9 cellular contexts compared by ENCODE assay signal in the genomic region with DNA sequence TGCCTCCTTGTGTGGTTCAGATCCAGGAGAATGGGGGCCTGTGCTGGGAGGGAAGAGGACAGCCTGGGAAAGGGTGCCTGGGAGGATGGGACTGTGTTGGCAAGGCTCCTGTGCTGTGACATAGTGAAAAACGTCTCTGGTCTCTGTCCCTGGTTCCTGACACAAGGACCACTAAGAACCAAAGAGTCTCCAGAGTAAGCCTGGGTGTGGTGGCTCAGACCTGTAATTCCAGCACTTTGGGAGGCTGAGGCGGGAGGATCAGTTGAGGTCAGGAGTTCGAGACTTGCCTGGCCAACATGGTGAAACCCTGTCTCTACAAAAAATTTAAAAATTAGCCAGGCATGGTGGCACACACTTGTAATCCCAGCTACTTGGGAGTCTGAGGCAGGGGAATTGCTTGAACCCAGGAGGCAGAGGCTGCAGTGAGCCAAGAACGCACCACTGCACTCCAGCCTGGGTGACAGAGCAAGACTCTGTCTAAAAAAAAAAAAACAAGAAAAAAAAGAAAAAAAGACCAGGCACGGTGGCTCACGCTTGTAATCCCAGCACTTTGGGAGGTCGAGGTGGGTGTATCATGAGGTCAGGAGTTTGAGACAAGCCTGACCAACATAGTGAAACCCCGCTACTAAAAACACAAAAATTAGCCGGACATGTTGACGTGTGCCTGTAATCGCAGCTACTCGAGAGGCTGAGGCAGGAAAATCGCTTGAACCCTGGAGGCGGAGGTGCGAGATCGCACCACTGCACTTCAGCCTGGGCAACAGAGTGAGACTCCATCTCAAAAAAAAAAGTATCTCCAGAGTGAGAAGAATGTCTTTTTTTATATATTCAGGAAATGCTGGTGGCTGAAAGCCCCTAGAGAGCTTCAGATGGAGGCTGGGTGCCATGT. TPM values are rescaled to one million over a fixed set of nuclear protein-coding genes. Genes with fewer than 3 reads are reported as not detected.
A peak's percentile ranks its signal among the peaks of the same experiment; 100 is the strongest.
DNase-seq lines count a peak whose midpoint lies in the region; ATAC-seq and TF ChIP-seq lines count a peak whose summit lies in the region.
"Not testable (repeated sequence)": the region's sequence is repeated elsewhere in the genome, so short reads cannot be mapped to it uniquely, and the experiment has no call there.
"Had no signal": no experiment of that assay in that cellular context is flagged by ENCODE, and none has a peak within 500 bp of the region (broad histone marks: within the 10 kb centered on the region; RNA-seq: fewer than 3 reads in every experiment).

No MANE protein-coding gene starts in this region.

- H3K79me2 ChIP-seq in DOHH2 (ENCODE audit: control insufficient read depth, low read length): peaks cover 45% of the 10 kb centered on the region

- TF ChIP-seq POLR2A in Peyer's patch (IDR thresholded peaks at IDR 0.05); vagina (IDR thresholded peaks at IDR 0.05): not testable (repeated sequence)

- H3K9me2 ChIP-seq in DOHH2 (replicated peaks; ENCODE audit: control insufficient read depth, low read length): not testable (repeated sequence)

- H3K4me2 ChIP-seq in DOHH2 (ENCODE audit: low read length): peak overlapping the region; percentile 98

- H3K9me3 Mint-ChIP-seq in activated T-helper 17 cell treated with anti-CD3 and anti-CD28 coated beads, Interleukin-2, amount 50 U/mL, for 72 hours; nephron; stimulated activated memory B cell treated with anti-CD40 and anti-IgM and Interleukin-4, amounts not matched to agents 10 μg/mL and 1 μg/mL and 100 μg/mL, for 72 hours: not testable (repeated sequence)

- peaks cover 11% of the 10 kb centered on the region; the same call in 1 of the 2 replicates for H4K20me1 ChIP-seq in DOHH2 (ENCODE audit: control insufficient read depth, insufficient read depth, low read depth, low read length)

- H3K27ac ChIP-seq in DOHH2 (ENCODE audit: low read depth, low read length) (peak overlapping the region; percentile 98), Peyer's patch (peak overlapping the region; percentile 85 to 97 (median 94)), cingulate gyrus (ENCODE audit: low read depth, low read length) (peak overlapping the region; percentile 78), vagina (peak overlapping the region; percentile 78)
- H3K27ac ChIP-seq in iPS-18a (ENCODE audit: low read length): not testable (repeated sequence)

- peaks cover 63% of the 10 kb centered on the region for H3K4me1 ChIP-seq in DOHH2 (ENCODE audit: control insufficient read depth, low read length)
- H3K4me1 ChIP-seq in Peyer's patch: peaks cover 0 to 24% (median 10%) of the 10 kb centered on the region in 4 donors
- H3K4me1 ChIP-seq in iPS-18a (ENCODE audit: control insufficient read depth, low read depth, low read length): peaks cover 20% of the 10 kb centered on the region
- H3K4me1 ChIP-seq in vagina: peaks cover 15% of the 10 kb centered on the region

- not testable (repeated sequence) for ATAC-seq in activated T-helper 17 cell treated with anti-CD3 and anti-CD28 coated beads, Interleukin-2, amount 50 U/mL, for 72 hours (replicated peaks); stimulated activated memory B cell treated with anti-CD40 and anti-IgM and Interleukin-4, amounts not matched to agents 10 μg/mL and 1 μg/mL and 100 μg/mL, for 72 hours

- H3K36me3 Mint-ChIP-seq in activated T-helper 17 cell treated with anti-CD3 and anti-CD28 coated beads, Interleukin-2, amount 50 U/mL, for 72 hours (ENCODE audit: low read depth): peaks cover 21% of the 10 kb centered on the region
- not testable (repeated sequence) for H3K36me3 Mint-ChIP-seq in nephron (ENCODE audit: low read depth)
- H3K36me3 Mint-ChIP-seq in stimulated activated memory B cell treated with anti-CD40 and anti-IgM and Interleukin-4, amounts not matched to agents 10 μg/mL and 1 μg/mL and 100 μg/mL, for 72 hours: peaks cover 36% of the 10 kb centered on the region

- H3K27ac Mint-ChIP-seq in activated T-helper 17 cell treated with anti-CD3 and anti-CD28 coated beads, Interleukin-2, amount 50 U/mL, for 72 hours: peak overlapping the region; percentile 100
- peak overlapping the region in 2 of 3 experiments; percentile 89 to 95 for H3K27ac Mint-ChIP-seq in nephron
- peak overlapping the region; percentile 100 for H3K27ac Mint-ChIP-seq in stimulated activated memory B cell treated with anti-CD40 and anti-IgM and Interleukin-4, amounts not matched to agents 10 μg/mL and 1 μg/mL and 100 μg/mL, for 72 hours

- not testable (repeated sequence) for TF ChIP-seq CTCF in DOHH2 (IDR thresholded peaks at IDR 0.05; ENCODE audit: low read depth, low read length, poor library complexity, severe bottlenecking); Peyer's patch (IDR thresholded peaks at IDR 0.05); nephron (IDR thresholded peaks at IDR 0.05; ENCODE audit: unreplicated experiment in 3 of 3); vagina (IDR thresholded peaks at IDR 0.05)

- H3K27me3 Mint-ChIP-seq in activated T-helper 17 cell treated with anti-CD3 and anti-CD28 coated beads, Interleukin-2, amount 50 U/mL, for 72 hours; nephron (ENCODE audit: low read depth); stimulated activated memory B cell treated with anti-CD40 and anti-IgM and Interleukin-4, amounts not matched to agents 10 μg/mL and 1 μg/mL and 100 μg/mL, for 72 hours: not testable (repeated sequence)

- H3K4me3 ChIP-seq in DOHH2 (ENCODE audit: low read length) (peak overlapping the region; percentile 96), Peyer's patch (peak overlapping the region in 1 of 4 donors; percentile 7)
- H3K4me3 ChIP-seq in iPS-18a (ENCODE audit: low read length); vagina: not testable (repeated sequence)

- H3K27me3 ChIP-seq in DOHH2 (ENCODE audit: control insufficient read depth, low read length); Peyer's patch; iPS-18a (ENCODE audit: control insufficient read depth, insufficient read depth, low read length); vagina: not testable (repeated sequence)

- peaks cover 38% of the 10 kb centered on the region for H3F3A ChIP-seq in DOHH2 (ENCODE audit: control insufficient read depth, insufficient read depth)

- H3K36me3 ChIP-seq in DOHH2 (ENCODE audit: control insufficient read depth, low read length): peaks cover 32% of the 10 kb centered on the region
- H3K36me3 ChIP-seq in Peyer's patch; iPS-18a (ENCODE audit: control insufficient read depth, low read depth, low read length); vagina: not testable (repeated sequence)

- peak overlapping the region; percentile 2 for H3K9ac ChIP-seq in iPS-18a (ENCODE audit: low read length)

- peaks cover 21% of the 10 kb centered on the region for H3K4me1 Mint-ChIP-seq in activated T-helper 17 cell treated with anti-CD3 and anti-CD28 coated beads, Interleukin-2, amount 50 U/mL, for 72 hours
- H3K4me1 Mint-ChIP-seq in nephron: peaks cover 19% of the 10 kb centered on the region
- H3K4me1 Mint-ChIP-seq in stimulated activated memory B cell treated with anti-CD40 and anti-IgM and Interleukin-4, amounts not matched to agents 10 μg/mL and 1 μg/mL and 100 μg/mL, for 72 hours: peaks cover 49% of the 10 kb centered on the region

- peak overlapping the region; percentile 100 for H3K4me3 Mint-ChIP-seq in activated T-helper 17 cell treated with anti-CD3 and anti-CD28 coated beads, Interleukin-2, amount 50 U/mL, for 72 hours
- H3K4me3 Mint-ChIP-seq in nephron: not testable (repeated sequence)
- H3K4me3 Mint-ChIP-seq in stimulated activated memory B cell treated with anti-CD40 and anti-IgM and Interleukin-4, amounts not matched to agents 10 μg/mL and 1 μg/mL and 100 μg/mL, for 72 hours: peak overlapping the region; percentile 90

- not testable (repeated sequence) for H3K9me3 ChIP-seq in DOHH2 (ENCODE audit: control insufficient read depth, insufficient read depth, low read length); Peyer's patch; iPS-18a (ENCODE audit: control insufficient read depth, low read depth, low read length); vagina

- intact Hi-C loops in vagina (cut with DNase I): loop anchor here (10.0 kb wide), 1 partner anchor 459 kb away; no protein-coding TSS in a partner anchor

- DNase-seq in Peyer's patch: not testable (repeated sequence)
- peak in 1 of 2 donors; percentile 55 for DNase-seq in vagina (ENCODE audit: extremely low spot score in 2 of 2)

RNA-seq across cellular contexts. Expression of a gene that starts 1.4 kb away (rescaled TPM):
- total RNA-seq in Peyer's patch (1,000 to 10,000 TPM in 2 of 4 donors, 100 to 1,000 TPM in 2; 759 to 2,006 (median 1,183) TPM), vagina (530 TPM)
- total RNA-seq in activated T-helper 17 cell treated with anti-CD3 and anti-CD28 coated beads, Interleukin-2, amount 50 U/mL, for 72 hours: 100 to 1,000 TPM; 265 to 629 TPM
- total RNA-seq: NCI-H460 had no signal

RNA-seq across cellular contexts. Expression of a gene that starts 35.4 kb away (rescaled TPM):
- total RNA-seq in Peyer's patch (1,000 to 10,000 TPM in 3 of 4 donors, 100 to 1,000 TPM in 1; 975 to 1,961 (median 1,274) TPM), vagina (3,194 TPM)
- total RNA-seq in activated T-helper 17 cell treated with anti-CD3 and anti-CD28 coated beads, Interleukin-2, amount 50 U/mL, for 72 hours: 1,000 to 10,000 TPM; 2,772 to 2,939 TPM

RNA-seq across cellular contexts. Expression of a gene that starts 56.6 kb away (rescaled TPM):
- 10 to 100 TPM; 19.4 to 85.0 (median 28.2) TPM for total RNA-seq in Peyer's patch
- total RNA-seq in activated T-helper 17 cell treated with anti-CD3 and anti-CD28 coated beads, Interleukin-2, amount 50 U/mL, for 72 hours: 100 to 1,000 TPM in 1 of 2 donors, 10 to 100 TPM in 1; 55.3 to 117 TPM
- 39.3 TPM for total RNA-seq in vagina
